ENCODE assay signal across 3 cellular contexts in genomic region chr2:160114721-160115120, GRCh38. TPM values are rescaled to one million over a fixed set of nuclear protein-coding genes. Genes with fewer than 3 reads are reported as not detected.
"Had no signal": no experiment of that assay in that cellular context is flagged by ENCODE, and none has a peak within 500 bp of the region (broad histone marks: within the 10 kb centered on the region; RNA-seq: fewer than 3 reads in every experiment).

No MANE protein-coding gene starts in this region.

RNA-seq across cellular contexts. Expression of gene PLA2R1, which starts 52.3 kb away (rescaled TPM):
- total RNA-seq: activated B cell treated with CpG ODN at 0.5 μM for 24 hours; activated CD8-positive, alpha-beta T cell treated with anti-CD3 and anti-CD28 coated beads for 36 hours; T-helper 2 cell treated with Interferon-gamma antibody and Interleukin-4, amounts not matched to agents 100 ng/mL and 5 ng/mL, for 36 hours had no signal
